In the genomic region with DNA sequence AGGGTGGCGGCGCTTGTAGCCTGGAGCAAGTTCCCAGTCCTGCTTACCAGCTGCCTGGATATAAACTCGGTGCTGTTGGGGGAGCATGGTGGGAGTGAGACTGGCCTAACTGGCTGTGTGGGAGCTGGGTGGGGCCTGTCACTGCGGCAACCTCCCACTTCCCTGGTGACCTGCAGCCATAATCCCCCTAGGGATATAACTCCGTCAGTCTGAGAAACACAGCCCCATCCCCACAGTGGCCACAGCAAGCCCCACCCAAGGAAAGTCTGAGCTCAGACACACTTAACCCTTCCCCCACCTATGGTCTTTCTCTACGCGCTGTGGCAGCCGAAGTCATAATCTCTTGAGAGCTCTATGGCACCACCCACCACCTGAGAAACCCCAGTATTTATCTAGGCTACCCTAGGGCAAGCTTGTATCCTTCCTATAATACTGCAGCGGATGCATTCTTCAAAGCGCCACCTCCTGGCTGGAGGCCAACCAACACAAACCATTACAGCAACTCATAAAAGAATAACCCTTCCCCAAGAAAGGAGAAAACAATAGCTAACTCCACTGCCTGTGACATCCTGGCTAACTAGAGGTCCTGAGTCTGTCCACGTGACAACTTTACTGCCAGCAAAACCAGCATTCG, we compare ENCODE assay signal across 15 cellular contexts. TPM values are rescaled to one million over a fixed set of nuclear protein-coding genes. Genes with fewer than 3 reads are reported as not detected.
DNase-seq lines count a peak whose midpoint lies in the region; ATAC-seq and TF ChIP-seq lines count a peak whose summit lies in the region.
"Had no signal": no experiment of that assay in that cellular context is flagged by ENCODE, and none has a peak within 500 bp of the region (broad histone marks: within the 10 kb centered on the region; RNA-seq: fewer than 3 reads in every experiment).

No MANE protein-coding gene starts in this region.

- 64 to 76% methylated on average over 12 of the region's 12 CpGs for WGBS in heart right ventricle, 2 donors
- WGBS in esophagus muscularis mucosa: 82% methylated on average over 12 of the region's 12 CpGs

- no peak overlapping the region; the same call in 1 of the 2 replicates for H2AFZ ChIP-seq in GM23338

- H3K27ac Mint-ChIP-seq in GM23338: no peak overlapping the region; the same call in 1 of the 2 replicates
- H3K27ac Mint-ChIP-seq: activated naive CD8-positive, alpha-beta T cell treated with anti-CD3 and anti-CD28 coated beads for 36 hours; CD4-positive, CD25-positive, alpha-beta regulatory T cell had no signal

- peak; percentile 62 to 64 for TF ChIP-seq CTCF in GM23338 (conservative IDR thresholded peaks at IDR 0.05; ENCODE audit: low read depth in 2 of 2)
- peak; percentile 20 for TF ChIP-seq CTCF in NB4 (IDR thresholded peaks at IDR 0.05; ENCODE audit: low read depth, low read length)
- TF ChIP-seq CTCF in heart right ventricle (IDR thresholded peaks at IDR 0.05): no peak
- TF ChIP-seq CTCF in esophagus muscularis mucosa (IDR thresholded peaks at IDR 0.05): no peak

- no peak overlapping the region for H3K4me2 ChIP-seq in GM23338

- H3K27ac ChIP-seq in GM23338 (ENCODE audit: low read depth) (no peak overlapping the region), heart right ventricle (peak overlapping the region in 9 of 10 donors; percentile 38 to 86 (median 60)), skeletal muscle tissue (ENCODE audit: low read depth, low read length) (peak overlapping the region; percentile 44), esophagus muscularis mucosa (replicated peaks in 1 of 4) (peak overlapping the region in 1 of 4 donors; percentile 27)

- H3K4me1 ChIP-seq in GM23338 (ENCODE audit: insufficient read depth) (peaks cover 5% of the 10 kb centered on the region; the same call in 1 of the 2 replicates), heart right ventricle (peaks cover 0 to 20% (median 7%) of the 10 kb centered on the region in 9 donors), skeletal muscle tissue (ENCODE audit: control insufficient read depth in 3 of 3, insufficient read depth in 3 of 3, low read length in 3 of 3) (peaks cover 0 to 6% (median 0%) of the 10 kb centered on the region in 3 donors), esophagus muscularis mucosa (peaks cover 0 to 6% (median 3%) of the 10 kb centered on the region in 4 donors)

- no peak for TF ChIP-seq EP300 in esophagus muscularis mucosa (IDR thresholded peaks at IDR 0.05)

- H3K27me3 ChIP-seq in GM23338 (ENCODE audit: insufficient read depth) (no peaks in the 10 kb centered on the region), heart right ventricle (peaks cover 0 to 5% (median 0%) of the 10 kb centered on the region in 7 donors), skeletal muscle tissue (ENCODE audit: control insufficient read depth in 3 of 3, insufficient read depth in 3 of 3, low read length in 3 of 3) (peaks cover 0 to 7% (median 3%) of the 10 kb centered on the region in 3 donors), esophagus muscularis mucosa (peaks cover 0 to 7% (median 0%) of the 10 kb centered on the region in 4 donors)

- intact Hi-C loops in heart right ventricle (cut with DNase I): no loop called here
- intact Hi-C loops in esophagus muscularis mucosa (cut with DNase I): no loop called here

- peak; percentile 63 for ATAC-seq in GM23338
- peak; percentile 37 to 90 (median 81) for ATAC-seq in heart right ventricle

- H3K36me3 ChIP-seq in GM23338 (ENCODE audit: insufficient read depth) (no peaks in the 10 kb centered on the region), heart right ventricle (no peaks in the 10 kb centered on the region), skeletal muscle tissue (ENCODE audit: control insufficient read depth in 3 of 3, insufficient read depth in 3 of 3, low read length in 3 of 3) (no peaks in the 10 kb centered on the region), esophagus muscularis mucosa (no peaks in the 10 kb centered on the region)

- DNase-seq in GM23338 (ENCODE audit: low spot score) (peak; percentile 46), NB4 (ENCODE audit: low read depth) (peak; percentile 5), heart right ventricle (peak; percentile 51 to 68), esophagus muscularis mucosa (ENCODE audit: extremely low spot score) (no peak), Ammon's horn (ENCODE audit: low spot score) (no peak), kidney tubule cell (ENCODE audit: low spot score) (no peak)
- DNase-seq: activated CD4-positive, alpha-beta T cell treated with anti-CD3 and anti-CD28 coated beads for 1 hour; activated naive CD8-positive, alpha-beta T cell treated with anti-CD3 and anti-CD28 coated beads for 36 hours; CD4-positive, CD25-positive, alpha-beta regulatory T cell; NCI-H1105 treated with DMSO at 0.1 percent for 48 hours had no signal

- H3K9ac ChIP-seq in skeletal muscle tissue (ENCODE audit: low read depth in 1 of 3, low read length in 3 of 3): no peak overlapping the region

- H3F3A ChIP-seq in GM23338 (replicated peaks; ENCODE audit: low read depth): no peaks in the 10 kb centered on the region

- H3K9me2 ChIP-seq in GM23338 (ENCODE audit: insufficient read depth): peaks cover 10% of the 10 kb centered on the region; the same call in 1 of the 2 replicates

- TF ChIP-seq POLR2A in NB4 (IDR thresholded peaks at IDR 0.05; ENCODE audit: extremely low read depth, insufficient read length): no peak
- TF ChIP-seq POLR2A in esophagus muscularis mucosa (IDR thresholded peaks at IDR 0.05; ENCODE audit: low read depth): no peak

- peaks cover 3% of the 10 kb centered on the region for H3K27me3 Mint-ChIP-seq in GM23338 (ENCODE audit: insufficient read depth, low read depth, poor library complexity)

- H3K4me3 ChIP-seq in GM23338: no peak overlapping the region
- H3K4me3 ChIP-seq in NB4 (ENCODE audit: low read depth, low read length): no peak overlapping the region
- H3K4me3 ChIP-seq in heart right ventricle: peak overlapping the region in 2 of 10 donors; percentile 8 to 10
- H3K4me3 ChIP-seq in skeletal muscle tissue (ENCODE audit: low read length in 3 of 3): no peak overlapping the region
- no peak overlapping the region for H3K4me3 ChIP-seq in esophagus muscularis mucosa

- H3K9me3 ChIP-seq in heart right ventricle (peaks cover 0 to 24% (median 5%) of the 10 kb centered on the region in 11 donors), skeletal muscle tissue (ENCODE audit: control insufficient read depth in 3 of 3, low read length in 3 of 3) (peaks cover 0 to 2% (median 0%) of the 10 kb centered on the region in 3 donors), esophagus muscularis mucosa (peaks cover 0 to 5% (median 0%) of the 10 kb centered on the region in 4 donors)

- no peaks in the 10 kb centered on the region for H4K20me1 ChIP-seq in GM23338 (replicated peaks; ENCODE audit: insufficient read depth)

- no peaks in the 10 kb centered on the region for H3K79me2 ChIP-seq in GM23338 (replicated peaks; ENCODE audit: insufficient read depth)

- peaks cover 7% of the 10 kb centered on the region; the same call in 2 of the 3 replicates for H3K36me3 Mint-ChIP-seq in GM23338 (ENCODE audit: low read depth)
- H3K36me3 Mint-ChIP-seq: activated naive CD8-positive, alpha-beta T cell treated with anti-CD3 and anti-CD28 coated beads for 36 hours had no signal

- H3K4me3 Mint-ChIP-seq in GM23338: no peak overlapping the region
- H3K4me3 Mint-ChIP-seq: activated naive CD8-positive, alpha-beta T cell treated with anti-CD3 and anti-CD28 coated beads for 36 hours; CD4-positive, CD25-positive, alpha-beta regulatory T cell; central memory CD8-positive, alpha-beta T cell had no signal

- H3K4me1 Mint-ChIP-seq in GM23338: peaks cover 17% of the 10 kb centered on the region
- H3K4me1 Mint-ChIP-seq: activated naive CD8-positive, alpha-beta T cell treated with anti-CD3 and anti-CD28 coated beads for 36 hours; central memory CD8-positive, alpha-beta T cell had no signal

- peaks cover 29% of the 10 kb centered on the region; the same call in 2 of the 3 replicates for H3K9me3 Mint-ChIP-seq in GM23338

TF ChIP-seq in GM23338, 12 proteins besides CTCF, POLR2A, EP300 and RAD21 (continues in another document):
- no peak for TF ChIP-seq ZNF331 (CRISPR knock-in tag; IDR thresholded peaks at IDR 0.05; ENCODE audit: low read depth)
- TF ChIP-seq POLR2AphosphoS5 (IDR thresholded peaks at IDR 0.05; ENCODE audit: low read depth): no peak
- TF ChIP-seq EZH2phosphoT487 (IDR thresholded peaks at IDR 0.05; ENCODE audit: unreplicated experiment): no peak
- TF ChIP-seq STAT1 (IDR thresholded peaks at IDR 0.05; ENCODE audit: unreplicated experiment): no peak
- TF ChIP-seq EZH2 (IDR thresholded peaks at IDR 0.05; ENCODE audit: low read depth, unreplicated experiment): no peak
- TF ChIP-seq REST (IDR thresholded peaks at IDR 0.05; ENCODE audit: unreplicated experiment): no peak
- no peak for TF ChIP-seq JUNB (IDR thresholded peaks at IDR 0.05; ENCODE audit: unreplicated experiment)
- no peak for TF ChIP-seq NANOG (IDR thresholded peaks at IDR 0.05; ENCODE audit: borderline replicate concordance)

RNA-seq across cellular contexts. Expression of gene ZNF648, which starts 57.4 kb away (rescaled TPM):
- total RNA-seq in GM23338 (2014; rRNA removed; shearing (Covaris generic)): 0.58 and 1.2 TPM in 2 replicates
- polyA plus RNA-seq in GM23338 (2016; fragmentation: Nextera tagmentation; extraction: Ambion mirVana) (0.23 and 0.24 TPM in 2 replicates), heart right ventricle (not detected)
- total RNA-seq in heart right ventricle (under 1 TPM in 1 of 10 donors, not detected in 9; 0.09 TPM), skeletal muscle tissue (under 0.01 TPM), esophagus muscularis mucosa (not detected)
- total RNA-seq: activated naive CD8-positive, alpha-beta T cell treated with anti-CD3 and anti-CD28 coated beads for 36 hours; CD4-positive, CD25-positive, alpha-beta regulatory T cell; NCI-H460; posterior vena cava; T-helper 1 cell treated with Interleukin-12 subunit alpha and Interleukin-12 subunit beta and Interleukin-4 antibody, amounts not matched to agents 30 ng/mL and 1 ng/mL, for 36 hours had no signal

Comparison
In these comparisons a context has a peak if more than half of its experiments do, and no peak if none do; other contexts are left out.
1. DNase-seq: peak in GM23338 (single experiment), NB4 (single experiment) and heart right ventricle (2 of 2); none in esophagus muscularis mucosa (single experiment), Ammon's horn (single experiment) and kidney tubule cell (single experiment).
2. CTCF ChIP-seq: peak in GM23338 (2 of 2) and NB4 (single experiment); none in heart right ventricle (0 of 9) and esophagus muscularis mucosa (0 of 3).